ENCODE assay signal across 1 cellular context in the genomic region with DNA sequence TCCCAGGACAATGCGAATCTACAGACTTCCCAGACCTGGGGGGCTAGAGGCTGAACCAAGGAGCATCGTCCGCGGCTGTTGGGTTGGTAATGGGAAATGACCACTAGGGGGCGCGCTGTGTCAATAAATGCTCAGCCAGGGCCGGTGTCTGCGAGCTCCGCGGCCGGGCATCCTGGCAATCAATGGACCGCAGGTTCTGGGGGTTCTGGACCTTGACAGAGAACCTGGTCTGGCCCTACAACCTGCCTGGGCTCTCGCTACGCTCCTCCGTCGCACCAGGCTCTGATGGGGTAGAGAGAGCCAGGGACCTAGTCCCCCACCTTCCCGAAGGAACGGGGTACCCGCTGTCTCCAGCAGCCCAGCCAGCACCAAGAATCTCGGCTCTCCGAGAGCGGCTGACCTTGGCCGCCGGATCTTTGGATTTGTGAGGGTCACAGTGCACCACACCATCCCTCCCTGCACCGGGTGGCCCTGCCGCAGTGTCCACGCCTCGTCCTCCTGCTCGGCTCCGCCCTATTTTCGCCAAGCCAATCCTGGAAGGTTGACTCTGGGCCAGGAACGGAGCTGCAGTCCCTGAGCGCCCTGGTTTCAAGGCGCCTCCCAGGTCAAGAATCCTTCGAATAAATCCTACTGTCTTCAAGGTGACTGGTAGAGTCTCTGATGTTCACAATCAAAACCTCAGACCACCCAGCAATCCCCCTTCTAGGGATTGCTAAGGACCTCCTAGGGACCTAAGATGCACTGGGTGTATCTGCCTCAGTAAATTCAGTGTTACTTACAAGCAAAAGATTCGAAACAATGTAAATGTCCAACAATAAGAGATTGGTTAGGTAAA.
TF ChIP-seq lines count a peak whose summit lies in the region.

No MANE protein-coding gene starts in this region.

TF ChIP-seq in HepG2, 621 proteins besides CTCF, POLR2A, EP300 and RAD21 (continued from another document and continues in another):
- TF ChIP-seq ZBTB7A (CRISPR knock-in tag; IDR thresholded peaks at IDR 0.05) = no peak
- TF ChIP-seq, protein P1, sequence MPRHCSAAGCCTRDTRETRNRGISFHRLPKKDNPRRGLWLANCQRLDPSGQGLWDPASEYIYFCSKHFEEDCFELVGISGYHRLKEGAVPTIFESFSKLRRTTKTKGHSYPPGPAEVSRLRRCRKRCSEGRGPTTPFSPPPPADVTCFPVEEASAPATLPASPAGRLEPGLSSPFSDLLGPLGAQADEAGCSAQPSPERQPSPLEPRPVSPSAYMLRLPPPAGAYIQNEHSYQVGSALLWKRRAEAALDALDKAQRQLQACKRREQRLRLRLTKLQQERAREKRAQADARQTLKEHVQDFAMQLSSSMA (CRISPR knock-in tag; IDR thresholded peaks at IDR 0.05) = peak; percentile 86
- no peak for TF ChIP-seq FOXM1 (CRISPR knock-in tag; IDR thresholded peaks at IDR 0.05)
- TF ChIP-seq TMF1 (CRISPR knock-in tag; IDR thresholded peaks at IDR 0.05; ENCODE audit: low read depth) = peak; percentile 83; the same call in 1 of the 2 replicates
- TF ChIP-seq POLR2AphosphoS5 (IDR thresholded peaks at IDR 0.05; ENCODE audit: low read depth, low read length) = peak; percentile 49
- no peak for TF ChIP-seq TCF12 (IDR thresholded peaks at IDR 0.05)
- TF ChIP-seq TCF12 (CRISPR knock-in tag; IDR thresholded peaks at IDR 0.05) = no peak
- no peak for TF ChIP-seq PCBP1 (IDR thresholded peaks at IDR 0.05; ENCODE audit: borderline replicate concordance, low read depth, low read length)
- no peak for TF ChIP-seq SATB2 (CRISPR knock-in tag; IDR thresholded peaks at IDR 0.05)
- no peak for TF ChIP-seq NFATC3 (CRISPR knock-in tag; IDR thresholded peaks at IDR 0.05)
- peak; percentile 62; the same call in 1 of the 2 replicates for TF ChIP-seq ZNF160 (CRISPR knock-in tag; IDR thresholded peaks at IDR 0.05)
- TF ChIP-seq ZNF543 (CRISPR knock-in tag; IDR thresholded peaks at IDR 0.05) = peak; percentile 49; the same call in 1 of the 2 replicates
- TF ChIP-seq RXRA (CRISPR knock-in tag; IDR thresholded peaks at IDR 0.05) = peak; percentile 71; the same call in 1 of the 2 replicates
- TF ChIP-seq SNAPC4 (CRISPR knock-in tag; IDR thresholded peaks at IDR 0.05) = no peak
- TF ChIP-seq, protein P2, sequence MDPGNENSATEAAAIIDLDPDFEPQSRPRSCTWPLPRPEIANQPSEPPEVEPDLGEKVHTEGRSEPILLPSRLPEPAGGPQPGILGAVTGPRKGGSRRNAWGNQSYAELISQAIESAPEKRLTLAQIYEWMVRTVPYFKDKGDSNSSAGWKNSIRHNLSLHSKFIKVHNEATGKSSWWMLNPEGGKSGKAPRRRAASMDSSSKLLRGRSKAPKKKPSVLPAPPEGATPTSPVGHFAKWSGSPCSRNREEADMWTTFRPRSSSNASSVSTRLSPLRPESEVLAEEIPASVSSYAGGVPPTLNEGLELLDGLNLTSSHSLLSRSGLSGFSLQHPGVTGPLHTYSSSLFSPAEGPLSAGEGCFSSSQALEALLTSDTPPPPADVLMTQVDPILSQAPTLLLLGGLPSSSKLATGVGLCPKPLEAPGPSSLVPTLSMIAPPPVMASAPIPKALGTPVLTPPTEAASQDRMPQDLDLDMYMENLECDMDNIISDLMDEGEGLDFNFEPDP (CRISPR knock-in tag; conservative IDR thresholded peaks at IDR 0.05) = no peak
- peak; percentile 81; the same call in 1 of the 2 replicates for TF ChIP-seq ZNF567 (CRISPR knock-in tag; IDR thresholded peaks at IDR 0.05; ENCODE audit: borderline replicate concordance)
- peak; percentile 77; the same call in 1 of the 2 replicates for TF ChIP-seq ZNF557 (CRISPR knock-in tag; IDR thresholded peaks at IDR 0.05)
- TF ChIP-seq ARNT2 (CRISPR knock-in tag; IDR thresholded peaks at IDR 0.05; ENCODE audit: low read depth) = 0 out of 2 replicates have a peak, but pooled peaks have one; percentile 35
- TF ChIP-seq ZNF607 (CRISPR knock-in tag; IDR thresholded peaks at IDR 0.05; ENCODE audit: borderline replicate concordance) = no peak
- no peak for TF ChIP-seq HNRNPK (IDR thresholded peaks at IDR 0.05; ENCODE audit: low read depth, low read length, poor library complexity, severe bottlenecking)
- TF ChIP-seq FUBP1 (CRISPR knock-in tag; IDR thresholded peaks at IDR 0.05; ENCODE audit: borderline replicate concordance) = no peak
- 0 out of 2 replicates have a peak, but pooled peaks have one; percentile 20 for TF ChIP-seq RBFOX2 (IDR thresholded peaks at IDR 0.05; ENCODE audit: low read depth, low read length)
- TF ChIP-seq YY1 (IDR thresholded peaks at IDR 0.05; ENCODE audit: insufficient read depth, insufficient replicate concordance, low read depth, low read length) = no peak
- TF ChIP-seq AKAP8 (CRISPR knock-in tag; IDR thresholded peaks at IDR 0.05) = 0 out of 2 replicates have a peak, but pooled peaks have one; percentile 26
- TF ChIP-seq MXD4 (CRISPR knock-in tag; IDR thresholded peaks at IDR 0.05) = no peak
- TF ChIP-seq NR2C2 (CRISPR knock-in tag; IDR thresholded peaks at IDR 0.05; ENCODE audit: borderline replicate concordance) = peak; percentile 82
- TF ChIP-seq SIX4 (CRISPR knock-in tag; IDR thresholded peaks at IDR 0.05) = no peak
- TF ChIP-seq, protein P3, sequence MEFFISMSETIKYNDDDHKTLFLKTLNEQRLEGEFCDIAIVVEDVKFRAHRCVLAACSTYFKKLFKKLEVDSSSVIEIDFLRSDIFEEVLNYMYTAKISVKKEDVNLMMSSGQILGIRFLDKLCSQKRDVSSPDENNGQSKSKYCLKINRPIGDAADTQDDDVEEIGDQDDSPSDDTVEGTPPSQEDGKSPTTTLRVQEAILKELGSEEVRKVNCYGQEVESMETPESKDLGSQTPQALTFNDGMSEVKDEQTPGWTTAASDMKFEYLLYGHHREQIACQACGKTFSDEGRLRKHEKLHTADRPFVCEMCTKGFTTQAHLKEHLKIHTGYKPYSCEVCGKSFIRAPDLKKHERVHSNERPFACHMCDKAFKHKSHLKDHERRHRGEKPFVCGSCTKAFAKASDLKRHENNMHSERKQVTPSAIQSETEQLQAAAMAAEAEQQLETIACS (CRISPR knock-in tag; IDR thresholded peaks at IDR 0.05) = peak; percentile 22; the same call in 1 of the 2 replicates
- no peak for TF ChIP-seq RCOR2 (CRISPR knock-in tag; IDR thresholded peaks at IDR 0.05)
- TF ChIP-seq KDM1A (CRISPR knock-in tag; IDR thresholded peaks at IDR 0.05) = no peak; the same call in 1 of the 2 replicates
- TF ChIP-seq, protein P4, sequence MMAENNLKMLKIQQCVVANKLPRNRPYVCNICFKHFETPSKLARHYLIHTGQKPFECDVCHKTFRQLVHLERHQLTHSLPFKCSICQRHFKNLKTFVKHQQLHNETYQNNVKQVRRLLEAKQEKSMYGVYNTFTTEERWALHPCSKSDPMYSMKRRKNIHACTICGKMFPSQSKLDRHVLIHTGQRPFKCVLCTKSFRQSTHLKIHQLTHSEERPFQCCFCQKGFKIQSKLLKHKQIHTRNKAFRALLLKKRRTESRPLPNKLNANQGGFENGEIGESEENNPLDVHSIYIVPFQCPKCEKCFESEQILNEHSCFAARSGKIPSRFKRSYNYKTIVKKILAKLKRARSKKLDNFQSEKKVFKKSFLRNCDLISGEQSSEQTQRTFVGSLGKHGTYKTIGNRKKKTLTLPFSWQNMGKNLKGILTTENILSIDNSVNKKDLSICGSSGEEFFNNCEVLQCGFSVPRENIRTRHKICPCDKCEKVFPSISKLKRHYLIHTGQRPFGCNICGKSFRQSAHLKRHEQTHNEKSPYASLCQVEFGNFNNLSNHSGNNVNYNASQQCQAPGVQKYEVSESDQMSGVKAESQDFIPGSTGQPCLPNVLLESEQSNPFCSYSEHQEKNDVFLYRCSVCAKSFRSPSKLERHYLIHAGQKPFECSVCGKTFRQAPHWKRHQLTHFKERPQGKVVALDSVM (CRISPR knock-in tag; IDR thresholded peaks at IDR 0.05) = no peak
- TF ChIP-seq PHF8 (CRISPR knock-in tag; IDR thresholded peaks at IDR 0.05) = no peak; the same call in none of the 2 replicates
- peak; percentile 69; the same call in 1 of the 2 replicates for TF ChIP-seq ZSCAN29 (CRISPR knock-in tag; conservative IDR thresholded peaks at IDR 0.05)
- TF ChIP-seq HMGXB3 (CRISPR knock-in tag; IDR thresholded peaks at IDR 0.05; ENCODE audit: borderline replicate concordance) = no peak
- no peak for TF ChIP-seq ZNF282 (IDR thresholded peaks at IDR 0.05; ENCODE audit: partially characterized antibody)
- TF ChIP-seq ZNF280B (CRISPR knock-in tag; IDR thresholded peaks at IDR 0.05; ENCODE audit: borderline replicate concordance) = no peak
